Comparison of ENCODE assay signal across 1 cellular context in genomic region chr14:20499108-20499507, GRCh38.
TF ChIP-seq lines count a peak whose summit lies in the region.

No MANE protein-coding gene starts in this region.

TF ChIP-seq in endothelial cell of umbilical vein, 7 proteins besides CTCF, POLR2A, EP300 and RAD21:
- TF ChIP-seq GATA2 (IDR thresholded peaks at IDR 0.05; ENCODE audit: insufficient read depth, insufficient read length, low read depth, low read length) (peak; percentile 16), MYC (IDR thresholded peaks at IDR 0.05; ENCODE audit: low read depth, low read length) (no peak), POLR2AphosphoS5 (IDR thresholded peaks at IDR 0.05; ENCODE audit: insufficient read depth, low read depth, low read length) (no peak), JUN (IDR thresholded peaks at IDR 0.05; ENCODE audit: borderline replicate concordance, insufficient read depth, insufficient read length, low read depth) (peak; percentile 39), FOS (IDR thresholded peaks at IDR 0.05; ENCODE audit: borderline replicate concordance, insufficient read depth, low read length) (peak; percentile 61), EZH2 (IDR thresholded peaks at IDR 0.05; ENCODE audit: borderline replicate concordance, low read depth, low read length, severe bottlenecking) (no peak)
